In genomic region chr19:28463493-28464053, GRCh38 we compare ENCODE assay signal across 22 cellular contexts.
"Had no signal": no experiment of that assay in that cellular context is flagged by ENCODE, and none has a peak within 500 bp of the region (broad histone marks: within the 10 kb centered on the region; RNA-seq: fewer than 3 reads in every experiment).

No MANE protein-coding gene starts in this region.

- H3K27ac Mint-ChIP-seq: activated CD8-positive, alpha-beta memory T cell treated with anti-CD3 and anti-CD28 coated beads, Interleukin-2, amount 10 ng/mL, durations not matched to agents 7 days and 5 days; activated naive CD4-positive, alpha-beta T cell treated with anti-CD3 and anti-CD28 coated beads, Interleukin-2, amount 50 U/mL, for 72 hours; activated naive CD8-positive, alpha-beta T cell treated with anti-CD3 and anti-CD28 coated beads, Interleukin-2, amount 50 U/mL, for 24 hours; activated T-cell treated with anti-CD3 and anti-CD28 coated beads, Interleukin-2, amount 50 U/mL, for 24 hours; T-cell had no signal

- DNase-seq: activated CD4-positive, alpha-beta T cell treated with anti-CD3 and anti-CD28 coated beads for 48 hours; activated CD4-positive, alpha-beta T cell treated with anti-CD3 and anti-CD28 coated beads, Interleukin-2, amount 50 U/mL, for 48 hours; activated CD8-positive, alpha-beta memory T cell treated with anti-CD3 and anti-CD28 coated beads, Interleukin-2, amount 10 ng/mL, durations not matched to agents 7 days and 5 days; activated effector memory CD4-positive, alpha-beta T cell treated with anti-CD3 and anti-CD28 coated beads, Interleukin-2, amount 50 U/mL, for 16 hours; activated naive CD4-positive, alpha-beta T cell treated with Interleukin-2 at 50 U/mL for 16 hours; activated naive CD8-positive, alpha-beta T cell treated with anti-CD3 and anti-CD28 coated beads, Interleukin-2, amount 50 U/mL, for 24 hours; activated T-cell treated with anti-CD3 and anti-CD28 coated beads, Interleukin-2, amount 50 U/mL, for 24 hours; amniotic stem cell; NCI-H1092; NCI-H2029; NCI-H510A treated with DMSO at 0.1 percent for 48 hours; NCI-H69; PC-3; SIG-M5; T-cell had no signal

- H3K4me3 Mint-ChIP-seq: activated CD8-positive, alpha-beta memory T cell treated with anti-CD3 and anti-CD28 coated beads, Interleukin-2, amount 10 ng/mL, durations not matched to agents 7 days and 5 days; activated naive CD8-positive, alpha-beta T cell treated with anti-CD3 and anti-CD28 coated beads, Interleukin-2, amount 50 U/mL, for 24 hours; activated T-cell treated with anti-CD3 and anti-CD28 coated beads, Interleukin-2, amount 50 U/mL, for 24 hours; brain; central memory CD8-positive, alpha-beta T cell; T-cell had no signal

- H3K27me3 Mint-ChIP-seq: activated T-cell treated with anti-CD3 and anti-CD28 coated beads, Interleukin-2, amount 50 U/mL, for 24 hours; central memory CD8-positive, alpha-beta T cell had no signal

- ATAC-seq: activated CD4-positive, CD25-positive, alpha-beta regulatory T cell treated with anti-CD3 and anti-CD28 coated beads, Interleukin-2, amount 50 U/mL, for 24 hours; activated CD8-positive, alpha-beta memory T cell treated with anti-CD3 and anti-CD28 coated beads, Interleukin-2, amount 10 ng/mL, durations not matched to agents 7 days and 5 days; activated naive CD4-positive, alpha-beta T cell treated with anti-CD3 and anti-CD28 coated beads, Interleukin-2, amount 50 U/mL, for 72 hours; activated naive CD8-positive, alpha-beta T cell treated with anti-CD3 and anti-CD28 coated beads, Interleukin-2, amount 50 U/mL, for 24 hours; PC-3; T-cell had no signal

- FAIRE-seq: astrocyte, RCC 7860 had no signal

- H3K27ac ChIP-seq: KMS-11 had no signal

- H3K4me1 Mint-ChIP-seq: activated CD8-positive, alpha-beta memory T cell treated with anti-CD3 and anti-CD28 coated beads, Interleukin-2, amount 10 ng/mL, durations not matched to agents 7 days and 5 days had no signal

- H3K36me3 Mint-ChIP-seq: activated CD8-positive, alpha-beta memory T cell treated with anti-CD3 and anti-CD28 coated beads, Interleukin-2, amount 10 ng/mL, durations not matched to agents 7 days and 5 days; activated naive CD4-positive, alpha-beta T cell treated with anti-CD3 and anti-CD28 coated beads, Interleukin-2, amount 50 U/mL, for 72 hours; brain; T-cell had no signal

- H3K9me3 Mint-ChIP-seq: activated naive CD4-positive, alpha-beta T cell treated with anti-CD3 and anti-CD28 coated beads, Interleukin-2, amount 50 U/mL, for 72 hours; activated naive CD8-positive, alpha-beta T cell treated with anti-CD3 and anti-CD28 coated beads, Interleukin-2, amount 50 U/mL, for 24 hours; activated T-cell treated with anti-CD3 and anti-CD28 coated beads, Interleukin-2, amount 50 U/mL, for 24 hours; brain; central memory CD8-positive, alpha-beta T cell; T-cell had no signal

- H3K4me2 ChIP-seq: KMS-11 had no signal

- H3K9ac ChIP-seq: KMS-11 had no signal
